ENCODE assay signal across 10 cellular contexts in genomic region chr17:40251576-40251975, GRCh38. TPM values are rescaled to one million over a fixed set of nuclear protein-coding genes. Genes with fewer than 3 reads are reported as not detected.
A peak's percentile ranks its signal among the peaks of the same experiment; 100 is the strongest.
DNase-seq lines count a peak whose midpoint lies in the region; ATAC-seq, FAIRE-seq and TF ChIP-seq lines count a peak whose summit lies in the region.
"Had no signal": no experiment of that assay in that cellular context is flagged by ENCODE, and none has a peak within 500 bp of the region (broad histone marks: within the 10 kb centered on the region; RNA-seq: fewer than 3 reads in every experiment).

No MANE protein-coding gene starts in this region.

- H3K27ac Mint-ChIP-seq in T-helper 17 cell: peak overlapping the region; percentile 27
- H3K27ac Mint-ChIP-seq: activated T-cell treated with anti-CD3 and anti-CD28 coated beads, Interleukin-2, amount 50 U/mL, for 72 hours had no signal

- POLR2A ChIA-PET in HEK293 (lab: Yijun Ruan, JAX): no interaction called here

- H3K4me3 ChIP-seq in HEK293 (ENCODE audit: low read depth, low read length) (no peak overlapping the region), small intestine (ENCODE audit: low read depth in 1 of 2, low read length in 2 of 2) (no peak overlapping the region)

- DNase-seq in T-helper 17 cell (no peak), foreskin melanocyte (peak; percentile 50), small intestine (peak; percentile 95), NCI-H2171 treated with DMSO at 0.1 percent for 48 hours (lab: John Stamatoyannopoulos, UW) (no peak), NCI-H1694 treated with DMSO at 0.1 percent for 48 hours (lab: John Stamatoyannopoulos, UW) (no peak), GM13977 (ENCODE audit: low spot score) (no peak)
- DNase-seq: activated T-cell treated with anti-CD3 and anti-CD28 coated beads, Interleukin-2, amount 50 U/mL, for 72 hours; stimulated activated CD4-positive, alpha-beta T cell treated with anti-CD3 and anti-CD28 coated beads, Interleukin-4, amount 100 ng/mL, for 1 hour had no signal

- no peak for TF ChIP-seq CTCF in HEK293 (tag by site-specific recombination; IDR thresholded peaks at IDR 0.05)
- TF ChIP-seq CTCF in GM13977 (IDR thresholded peaks at IDR 0.05; ENCODE audit: extremely low read depth, insufficient read depth, missing control alignments): no peak

- peaks cover 5 to 7% of the 10 kb centered on the region in 2 experiments for H3K36me3 ChIP-seq in HEK293 (ENCODE audit: control insufficient read depth in 2 of 2, insufficient read depth in 1 of 2, low read length in 2 of 2)
- peaks cover 0 to under 1% of the 10 kb centered on the region in 2 donors for H3K36me3 ChIP-seq in small intestine (ENCODE audit: control insufficient read depth in 2 of 2, insufficient read depth in 2 of 2, low read length in 2 of 2)

- ATAC-seq in T-helper 17 cell (no peak), GM18519 (IDR thresholded peaks at IDR 0.05; ENCODE audit: low FRiP score, unreplicated experiment) (no peak)
- ATAC-seq: activated T-cell treated with anti-CD3 and anti-CD28 coated beads, Interleukin-2, amount 50 U/mL, for 72 hours had no signal

- H3K4me1 ChIP-seq in HEK293 (ENCODE audit: control insufficient read depth, insufficient read depth, low read length) (peaks cover 13% of the 10 kb centered on the region), small intestine (ENCODE audit: control insufficient read depth in 2 of 2, insufficient read depth in 1 of 2, low read depth in 1 of 2, low read length in 1 of 2) (peaks cover 2 to 7% of the 10 kb centered on the region in 2 donors)

- no peaks in the 10 kb centered on the region for H3K27me3 ChIP-seq in small intestine (ENCODE audit: control insufficient read depth in 2 of 2, insufficient read depth in 2 of 2, low read length in 2 of 2)

- no peaks in the 10 kb centered on the region for H3K36me3 Mint-ChIP-seq in T-helper 17 cell (ENCODE audit: low read depth)

- H3K27me3 Mint-ChIP-seq in T-helper 17 cell: no peaks in the 10 kb centered on the region

- no peak overlapping the region for H3K4me3 Mint-ChIP-seq in T-helper 17 cell
- H3K4me3 Mint-ChIP-seq: activated T-cell treated with anti-CD3 and anti-CD28 coated beads, Interleukin-2, amount 50 U/mL, for 72 hours had no signal

- in situ Hi-C loops in GM13977 (cut with MboI; ENCODE audit: low pct_unique_long_range_greater_than_20kb, low sequenced_read_pairs, unreplicated experiment): no loop called here

- H3K4me1 Mint-ChIP-seq in T-helper 17 cell: peaks cover 5% of the 10 kb centered on the region

- H3K9me3 ChIP-seq in HEK293 (ENCODE audit: control insufficient read depth, insufficient read depth, low read depth, low read length): no peaks in the 10 kb centered on the region
- H3K9me3 ChIP-seq in T-helper 17 cell (ENCODE audit: control insufficient read depth, low read length, poor library complexity, severe bottlenecking): no peaks in the 10 kb centered on the region
- no peaks in the 10 kb centered on the region for H3K9me3 ChIP-seq in small intestine (ENCODE audit: control insufficient read depth, low read depth)

- no peak for FAIRE-seq in small intestine (lab: Jason Lieb, UNC)

- H3K27ac ChIP-seq in HEK293 (ENCODE audit: extremely low read depth, low read depth, low read length): no peak overlapping the region
- H3K27ac ChIP-seq in small intestine (ENCODE audit: low read depth in 1 of 2, low read length in 1 of 2): peak overlapping the region in 1 of 2 donors; percentile 0

- CTCF ChIA-PET in HEK293 (lab: Yijun Ruan, JAX): interaction anchor here (0.6 to 1.4 kb wide), 4 partner anchors 8 to 1562 kb away, joined by 3 to 5 read pairs (median 3); no protein-coding TSS in a partner anchor

TF ChIP-seq in HEK293, 187 proteins besides CTCF, POLR2A, EP300 and RAD21 (continues in another document):
- TF ChIP-seq ZNF155 (tag by site-specific recombination; IDR thresholded peaks at IDR 0.05) (no peak), ZNF488 (tag by site-specific recombination; IDR thresholded peaks at IDR 0.05) (no peak), ZNF596 (tag by site-specific recombination; IDR thresholded peaks at IDR 0.05) (no peak), ZNF664 (tag by site-specific recombination; IDR thresholded peaks at IDR 0.05) (peak; percentile 41), TRIM28 (IDR thresholded peaks at IDR 0.05; ENCODE audit: borderline replicate concordance, low read length) (peak; percentile 95), ZNF398 (tag by site-specific recombination; IDR thresholded peaks at IDR 0.05) (peak; percentile 54; the same call in 1 of the 2 replicates), PRDM6 (tag by site-specific recombination; IDR thresholded peaks at IDR 0.05) (peak; percentile 93), ZNF202 (tag by site-specific recombination; IDR thresholded peaks at IDR 0.05; ENCODE audit: borderline replicate concordance) (no peak), ZNF510 (tag by site-specific recombination; IDR thresholded peaks at IDR 0.05; ENCODE audit: insufficient replicate concordance) (no peak), ZSCAN23 (tag by site-specific recombination; IDR thresholded peaks at IDR 0.05) (peak; percentile 70; the same call in 1 of the 2 replicates), ZNF654 (tag by site-specific recombination; IDR thresholded peaks at IDR 0.05; ENCODE audit: low read depth) (no peak)

RNA-seq across cellular contexts. Expression of gene WIPF2, which starts 32.5 kb away (rescaled TPM):
- 10 to 100 TPM; 26.4 to 33.1 TPM for total RNA-seq in T-helper 17 cell
- 10 to 100 TPM; 12.5 to 14.1 (median 13.9) TPM for polyA plus RNA-seq in small intestine

RNA-seq across cellular contexts. Expression of gene CDC6, which starts 36.1 kb away (rescaled TPM):
- total RNA-seq in T-helper 17 cell: 1 to 10 TPM; 1.2 to 2.7 TPM
- 10 to 100 TPM in 1 of 3 donors, 1 to 10 TPM in 2; 2.5 to 10.7 (median 3.8) TPM for polyA plus RNA-seq in small intestine

RNA-seq across cellular contexts. Expression of gene RARA, which starts 57.4 kb away (rescaled TPM):
- 100 to 1,000 TPM in 1 of 2 donors, 10 to 100 TPM in 1; 97.0 to 106 TPM for total RNA-seq in T-helper 17 cell
- 10 to 100 TPM; 28.8 to 40.7 (median 39.2) TPM for polyA plus RNA-seq in small intestine

Comparison
In these comparisons a context has a peak if more than half of its experiments do, and no peak if none do; other contexts are left out.
1. DNase-seq: peak in foreskin melanocyte (single experiment) and small intestine (single experiment); none in T-helper 17 cell (0 of 3), NCI-H2171 treated with DMSO at 0.1 percent for 48 hours (single experiment), NCI-H1694 treated with DMSO at 0.1 percent for 48 hours (single experiment) and GM13977 (single experiment).